8 cellular contexts compared by ENCODE assay signal in genomic region chr1:209213989-209214388, GRCh38.
"Had no signal": no experiment of that assay in that cellular context is flagged by ENCODE, and none has a peak within 500 bp of the region (broad histone marks: within the 10 kb centered on the region; RNA-seq: fewer than 3 reads in every experiment).

No MANE protein-coding gene starts in this region.

- DNase-seq: GM23248, GOT3, H7, H9, HCEC 1CT, HFFc6 had no signal

- H3K9me3 ChIP-seq: HAP-1 had no signal

- H3K27ac ChIP-seq: GM23248 had no signal

- H3K4me3 ChIP-seq: GM23248, GM23338, HAP-1 had no signal

- H3K36me3 ChIP-seq: HAP-1 had no signal

- H3K4me1 ChIP-seq: HAP-1 had no signal
